ENCODE assay signal across 10 cellular contexts in genomic region chr3:190281308-190282051, GRCh38. TPM values are rescaled to one million over a fixed set of nuclear protein-coding genes. Genes with fewer than 3 reads are reported as not detected.
DNase-seq lines count a peak whose midpoint lies in the region; ATAC-seq and TF ChIP-seq lines count a peak whose summit lies in the region.
"Had no signal": no experiment of that assay in that cellular context is flagged by ENCODE, and none has a peak within 500 bp of the region (broad histone marks: within the 10 kb centered on the region; RNA-seq: fewer than 3 reads in every experiment).

No MANE protein-coding gene starts in this region.

- ATAC-seq in right lobe of liver, result peak; percentile 91 to 99 (median 98)
- ATAC-seq in GM18517 (IDR thresholded peaks at IDR 0.05; ENCODE audit: unreplicated experiment), result no peak

- H3K27me3 ChIP-seq in cardiac muscle cell (no peaks in the 10 kb centered on the region), right lobe of liver (no peaks in the 10 kb centered on the region), dorsolateral prefrontal cortex (no peaks in the 10 kb centered on the region)

- H3K4me3 ChIP-seq in cardiac muscle cell, result no peak overlapping the region
- H3K4me3 ChIP-seq in choroid plexus epithelial cell (ENCODE audit: low read depth, low read length), result no peak overlapping the region
- H3K4me3 ChIP-seq in right lobe of liver, result no peak overlapping the region
- no peak overlapping the region for H3K4me3 ChIP-seq in dorsolateral prefrontal cortex

- H3K27ac ChIP-seq in cardiac muscle cell (no peak overlapping the region), right lobe of liver (peak overlapping the region in 1 of 3 donors; percentile 10), dorsolateral prefrontal cortex (no peak overlapping the region)

- TF ChIP-seq CTCF in cardiac muscle cell (IDR thresholded peaks at IDR 0.05; ENCODE audit: low read depth, low read length) (no peak), choroid plexus epithelial cell (conservative IDR thresholded peaks at IDR 0.05; ENCODE audit: low read depth, low read length) (no peak), right lobe of liver (IDR thresholded peaks at IDR 0.05) (no peak), dorsolateral prefrontal cortex (IDR thresholded peaks at IDR 0.05 in 54 of 56, conservative IDR thresholded peaks at IDR 0.05 in 2 of 56; ENCODE audit: low read depth in 1 of 56, partially characterized antibody in 56 of 56) (no peak)

- H3K4me1 ChIP-seq in cardiac muscle cell (ENCODE audit: low read depth), result peaks cover 7% of the 10 kb centered on the region
- peaks cover 0 to 16% (median 0%) of the 10 kb centered on the region in 4 donors for H3K4me1 ChIP-seq in right lobe of liver

- intact Hi-C loops in cardiac septum (cut with DNase I), result no loop called here
- intact Hi-C loops in right lobe of liver (cut with DNase I), result no loop called here
- intact Hi-C loops in dorsolateral prefrontal cortex (cut with DNase I), result no loop called here

- H3K36me3 ChIP-seq in cardiac muscle cell (no peaks in the 10 kb centered on the region), right lobe of liver (no peaks in the 10 kb centered on the region)

- 40% methylated on average over 4 of the region's 4 CpGs for WGBS in right lobe of liver (ENCODE audit: insufficient coverage, low coverage, low lambda C conversion rate, missing lambda C conversion rate)

- TF ChIP-seq POLR2A in right lobe of liver (IDR thresholded peaks at IDR 0.05), result no peak

- no peaks in the 10 kb centered on the region for H3K9me3 ChIP-seq in cardiac muscle cell (ENCODE audit: low read depth)
- no peaks in the 10 kb centered on the region for H3K9me3 ChIP-seq in right lobe of liver

- DNase-seq in cardiac muscle cell (ENCODE audit: low read depth in 1 of 2, low spot score in 1 of 2) (peak; percentile 10 to 62), cardiac septum (ENCODE audit: low spot score) (no peak), choroid plexus epithelial cell (ENCODE audit: low read depth) (peak; percentile 81), right lobe of liver (no peak), dorsolateral prefrontal cortex (no peak), hypothalamus (lab: John Stamatoyannopoulos, UW) (no peak)
- no peak for DNase-seq in stimulated activated CD4-positive, alpha-beta T cell treated with anti-CD3 and anti-CD28 coated beads, Interleukin-4, amount 100 ng/mL, for 4 hours
- DNase-seq: NCI-H2029 treated with DMSO at 0.1 percent for 48 hours had no signal

RNA-seq across cellular contexts. Expression of gene CLDN1, which starts 40.8 kb away (rescaled TPM):
- total RNA-seq in cardiac muscle cell (0.18 and 0.48 TPM in 2 replicates), cardiac septum (0.57 TPM), right lobe of liver (100 to 1,000 TPM in 5 of 6 experiments, 10 to 100 TPM in 1; 79.9 to 241 (median 135) TPM), dorsolateral prefrontal cortex (1 to 10 TPM in 48 of 120 experiments, under 1 TPM in 70, not detected in 2; 0.28 to 3.3 (median 0.90) TPM)
- 0.15 and 0.54 TPM in 2 replicates for polyA plus RNA-seq in cardiac muscle cell
- total RNA-seq: OCI-LY7 had no signal

Comparison
In these comparisons a context has a peak if more than half of its experiments do, and no peak if none do; other contexts are left out.
1. DNase-seq: peak in cardiac muscle cell (2 of 2) and choroid plexus epithelial cell (single experiment); none in cardiac septum (single experiment), right lobe of liver (0 of 3), dorsolateral prefrontal cortex (0 of 10), stimulated activated CD4-positive, alpha-beta T cell treated with anti-CD3 and anti-CD28 coated beads, Interleukin-4, amount 100 ng/mL, for 4 hours (0 of 2) and hypothalamus (0 of 51).
2. RNA of gene CLDN1, which starts 40.8 kb away (total RNA-seq): 79.9 to 241 TPM in right lobe of liver; 0.28 to 3.3 TPM in dorsolateral prefrontal cortex, 0.57 TPM in cardiac septum (single experiment) and 0.18 to 0.48 TPM in cardiac muscle cell; every median in the first group is over 10 times any median in the second.